8 cellular contexts compared by ENCODE assay signal in genomic region chr17:21513012-21513570, GRCh38.
DNase-seq lines count a peak whose midpoint lies in the region; ATAC-seq and TF ChIP-seq lines count a peak whose summit lies in the region.

No MANE protein-coding gene starts in this region.

- TF ChIP-seq CTCF in PC-3 (conservative IDR thresholded peaks at IDR 0.05; ENCODE audit: low read depth, low read length) = peak; percentile 76

- peak overlapping the region; percentile 41 for H3K9ac ChIP-seq in PC-3 (ENCODE audit: low read length)

- no peaks in the 10 kb centered on the region for H3K36me3 ChIP-seq in PC-3 (ENCODE audit: low read depth, low read length)

- no peaks in the 10 kb centered on the region for H3K36me3 Mint-ChIP-seq in naive B cell

- H2AFZ ChIP-seq in PC-3 (ENCODE audit: low read length) = peak overlapping the region; percentile 88

- no peaks in the 10 kb centered on the region for H3K9me3 Mint-ChIP-seq in naive B cell

- H3K9me3 ChIP-seq in PC-3 (ENCODE audit: low read length) = no peaks in the 10 kb centered on the region

- 0 out of 2 replicates have a peak, but pooled peaks cover 4% of the 10 kb centered on the region for H3K27me3 ChIP-seq in PC-3 (ENCODE audit: low read length)

- no peaks in the 10 kb centered on the region for H4K20me1 ChIP-seq in PC-3 (ENCODE audit: low read length)

- POLR2A ChIA-PET in PC-3 (lab: Charles Lee; ENCODE audit: unreplicated experiment) = no interaction called here

- DNase-seq in Daoy (ENCODE audit: low read depth) (peak; percentile 80), PC-3 (peak; percentile 84), activated T-cell treated with anti-CD3 and anti-CD28 coated beads for 48 hours (ENCODE audit: low read depth) (peak; percentile 68), naive B cell (peak; percentile 71)
- DNase-seq in stimulated activated CD8-positive, alpha-beta memory T cell treated with anti-CD3 and anti-CD28 coated beads, Interleukin-7, amount 100 ng/mL, for 1 hour (ENCODE audit: low read depth in 2 of 2) = peak; percentile 42 to 46

- H3K27ac Mint-ChIP-seq in naive B cell = peak overlapping the region in 1 of 6 donors; percentile 21

- peak overlapping the region in 4 of 8 donors; percentile 2 to 76 (median 52) for H3K4me3 Mint-ChIP-seq in naive B cell

- H3K27ac ChIP-seq in PC-3 (ENCODE audit: low read length) = no peak overlapping the region

- H3F3A ChIP-seq in PC-3 (ENCODE audit: low read length, unreplicated experiment) = no peaks in the 10 kb centered on the region

- peak overlapping the region; percentile 59; the same call in 1 of the 2 replicates for H3K4me3 ChIP-seq in PC-3 (ENCODE audit: low read length)

- no peaks in the 10 kb centered on the region for H3K79me2 ChIP-seq in PC-3 (ENCODE audit: low read length)

- no peaks in the 10 kb centered on the region for H3K9me2 ChIP-seq in PC-3 (replicated peaks; ENCODE audit: low read length)

- CTCF ChIA-PET in PC-3 (lab: Charles Lee) = interaction anchor here (0.6 to 1.0 kb wide), 3 partner anchors 56 to 946 kb away, joined by 5 to 24 read pairs (median 6); no protein-coding TSS in a partner anchor

- peak overlapping the region; percentile 94 for H3K4me2 ChIP-seq in PC-3 (ENCODE audit: low read length)

- no TSS peak for BruUV-seq in PC-3 (replicated peaks; lab: Mats Ljungman, UMichigan)

- peaks cover 26 to 54% (median 46%) of the 10 kb centered on the region in 3 donors for H3K27me3 Mint-ChIP-seq in naive B cell

- H3K4me1 ChIP-seq in PC-3 (ENCODE audit: insufficient read depth, low read length) = no peaks in the 10 kb centered on the region; the same call in 1 of the 2 replicates

- ATAC-seq in HG03280 (IDR thresholded peaks at IDR 0.05; ENCODE audit: unreplicated experiment) (peak; percentile 64), PC-3 (peak; percentile 38; the same call in 1 of the 2 replicates), esophagus mucosa (peak; percentile 57), naive B cell (ENCODE audit: low read depth in 2 of 2) (peak; percentile 52 to 59), HG03135 (IDR thresholded peaks at IDR 0.05; ENCODE audit: unreplicated experiment) (no peak)

- intact Hi-C loops in PC-3 (cut with micrococcal nuclease) = loop anchor here (5.0 kb wide), 1 partner anchor 196 kb away; no protein-coding TSS in a partner anchor

- H3K4me1 Mint-ChIP-seq in naive B cell = peaks cover 14 to 23% (median 18%) of the 10 kb centered on the region in 3 donors
